Comparison of ENCODE assay signal across 8 cellular contexts in the genomic region with DNA sequence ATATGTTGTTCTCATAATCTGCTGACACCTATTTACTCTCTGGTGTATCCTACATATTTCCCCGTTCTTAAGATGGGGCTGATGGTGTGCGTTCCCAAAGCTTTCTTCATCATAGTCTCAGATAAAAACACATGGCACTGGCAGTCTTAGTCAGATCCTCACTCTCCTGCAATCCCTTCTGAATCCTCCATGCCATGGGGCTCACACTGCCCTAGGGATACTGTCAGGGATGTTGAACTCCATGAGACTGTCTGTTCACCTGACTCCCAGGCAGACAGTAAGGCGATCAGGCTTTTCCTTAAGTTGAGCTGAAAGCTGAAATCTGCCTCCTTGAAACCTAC.
DNase-seq lines count a peak whose midpoint lies in the region; ATAC-seq and TF ChIP-seq lines count a peak whose summit lies in the region.

No MANE protein-coding gene starts in this region.

- no peaks in the 10 kb centered on the region for H3K27me3 ChIP-seq in left lung

- in situ Hi-C loops in KBM-7 (cut with MboI; ENCODE audit: low pct_unique_long_range_greater_than_20kb, low sequenced_read_pairs): no loop called here

- H3K36me3 Mint-ChIP-seq in activated B cell treated with CpG ODN at 0.5 μM for 24 hours (ENCODE audit: low read depth): peaks cover 8% of the 10 kb centered on the region

- H3K4me3 Mint-ChIP-seq in activated B cell treated with CpG ODN at 0.5 μM for 24 hours: no peak overlapping the region

- H3K9me3 Mint-ChIP-seq in activated B cell treated with CpG ODN at 0.5 μM for 24 hours: no peaks in the 10 kb centered on the region

- DNase-seq in HFF-Myc (ENCODE audit: extremely low read depth, low read depth) (no peak), activated B cell treated with CpG ODN at 0.5 μM for 24 hours (no peak), left lung (no peak), DMS79 treated with DMSO at 0.1 percent for 48 hours (lab: John Stamatoyannopoulos, UW) (no peak), KBM-7 (no peak), NCI-H510A treated with DMSO at 0.1 percent for 48 hours (lab: John Stamatoyannopoulos, UW) (no peak)

- peak overlapping the region; percentile 5; the same call in 1 of the 2 replicates for H3K4me3 ChIP-seq in HFF-Myc (replicated peaks; ENCODE audit: low read depth, low read length)
- H3K4me3 ChIP-seq in left lung: no peak overlapping the region

- CTCF ChIA-PET in activated B cell treated with CpG ODN at 0.5 μM for 24 hours (lab: Charles Lee): no interaction called here

- H3K27me3 Mint-ChIP-seq in activated B cell treated with CpG ODN at 0.5 μM for 24 hours: no peaks in the 10 kb centered on the region

- ATAC-seq in activated B cell treated with CpG ODN at 0.5 μM for 24 hours (ENCODE audit: low read depth): no peak
- ATAC-seq in left lung: peak; percentile 21
- no peak for ATAC-seq in HG02678 (IDR thresholded peaks at IDR 0.05; ENCODE audit: unreplicated experiment)

- H3K9me3 ChIP-seq in left lung: no peaks in the 10 kb centered on the region

- intact Hi-C loops in activated B cell treated with CpG ODN at 0.5 μM for 24 hours (cut with micrococcal nuclease) (no loop called here), left lung (cut with DNase I) (no loop called here)

- peaks cover 30 to 63% of the 10 kb centered on the region in 2 donors for H3K4me1 ChIP-seq in left lung

- H3K4me1 Mint-ChIP-seq in activated B cell treated with CpG ODN at 0.5 μM for 24 hours: peaks cover 12% of the 10 kb centered on the region

- no peaks in the 10 kb centered on the region for H3K36me3 ChIP-seq in left lung

- H3K27ac ChIP-seq in C4-2B (peak overlapping the region; percentile 69), left lung (peak overlapping the region; percentile 71 to 85)

- peak overlapping the region; percentile 21 for H3K27ac Mint-ChIP-seq in activated B cell treated with CpG ODN at 0.5 μM for 24 hours

- POLR2A ChIA-PET in activated B cell treated with CpG ODN at 0.5 μM for 24 hours (lab: Charles Lee): no interaction called here

- TF ChIP-seq CTCF in C4-2B (conservative IDR thresholded peaks at IDR 0.05) (no peak), HFF-Myc (IDR thresholded peaks at IDR 0.05; ENCODE audit: low read depth, low read length, missing control alignments) (no peak), activated B cell treated with CpG ODN at 0.5 μM for 24 hours (IDR thresholded peaks at IDR 0.05) (no peak), left lung (IDR thresholded peaks at IDR 0.05) (no peak)
